Comparison of ENCODE assay signal across 8 cellular contexts in the genomic region with DNA sequence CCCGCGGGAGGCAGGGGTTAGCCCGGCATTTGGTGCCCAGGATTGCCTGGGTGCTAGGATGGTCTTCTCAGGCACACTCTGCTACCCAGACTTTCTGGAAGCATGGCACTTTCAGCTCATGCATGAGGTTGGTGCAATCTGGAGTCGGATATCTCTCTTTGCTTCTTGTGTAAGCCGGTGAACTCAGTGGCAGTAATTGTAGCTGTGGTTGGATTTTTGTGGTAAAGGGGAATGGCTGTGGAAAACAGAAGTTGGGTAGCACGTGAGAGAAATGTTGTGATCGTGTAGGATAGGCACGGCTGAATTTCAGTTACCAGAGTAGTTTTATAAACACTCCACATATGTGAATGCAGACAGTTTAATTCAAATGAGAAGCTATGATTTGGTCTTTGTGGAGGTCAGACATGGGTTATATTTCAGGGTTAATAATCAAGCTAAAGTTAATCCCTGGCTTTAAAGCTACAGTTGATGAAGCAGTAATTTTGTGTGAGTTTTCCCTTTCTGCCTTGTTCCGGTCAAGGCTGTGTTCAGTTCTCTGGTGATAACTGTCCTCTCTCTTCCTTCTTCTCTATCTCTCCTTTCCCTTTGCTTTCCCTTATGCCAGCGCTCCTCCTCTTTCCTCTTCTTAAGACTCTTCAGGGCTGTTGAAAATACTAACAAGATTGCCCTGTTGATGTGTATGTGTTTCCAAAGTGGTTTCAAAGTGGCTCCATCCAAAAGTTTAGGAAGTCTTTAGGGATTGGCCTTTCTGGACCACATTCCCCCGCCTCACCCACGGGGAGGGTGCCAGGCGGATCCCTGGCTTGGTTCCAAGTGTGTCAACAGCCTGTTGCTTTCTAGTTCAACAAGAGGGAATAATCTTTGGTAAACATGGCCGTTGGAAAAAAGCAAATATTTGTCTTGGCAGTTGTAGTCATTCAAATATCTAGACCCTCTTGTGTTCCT.
DNase-seq lines count a peak whose midpoint lies in the region; ATAC-seq and TF ChIP-seq lines count a peak whose summit lies in the region.

No MANE protein-coding gene starts in this region.

- no peaks in the 10 kb centered on the region for H3K27me3 ChIP-seq in neuronal stem cell (ENCODE audit: control insufficient read depth in 3 of 3, insufficient read depth in 3 of 3, low read depth in 1 of 3, low read length in 3 of 3)

- no peak overlapping the region for H2BK120ac ChIP-seq in neuronal stem cell (ENCODE audit: low read depth, low read length)

- H3K23ac ChIP-seq in neuronal stem cell (ENCODE audit: low read depth, low read length, poor library complexity): no peak overlapping the region

- no peak for TF ChIP-seq CTCF in coronary artery (IDR thresholded peaks at IDR 0.05)

- peak; percentile 54 for DNase-seq in ELR (ENCODE audit: low read depth)
- DNase-seq in NCI-H2196 (lab: John Stamatoyannopoulos, UW; ENCODE audit: unreplicated experiment): peak; percentile 78
- DNase-seq in coronary artery (ENCODE audit: low spot score): peak; percentile 84
- DNase-seq in pons (ENCODE audit: low spot score): peak; percentile 6
- DNase-seq in stimulated activated CD4-positive, alpha-beta T cell treated with anti-CD3 and anti-CD28 coated beads, Interleukin-4, amount 100 ng/mL, for 1 hour: no peak
- DNase-seq in neuronal stem cell (ENCODE audit: low spot score): no peak
- no peak for DNase-seq in central memory CD4-positive, alpha-beta T cell

- no peak overlapping the region for H2AK5ac ChIP-seq in neuronal stem cell (ENCODE audit: low read depth, low read length)

- H3K4ac ChIP-seq in neuronal stem cell (ENCODE audit: low read length): no peak overlapping the region

- no peak overlapping the region for H3K9ac ChIP-seq in neuronal stem cell (ENCODE audit: low read depth, low read length, poor library complexity)

- H3K18ac ChIP-seq in neuronal stem cell (ENCODE audit: low read length): no peak overlapping the region

- ATAC-seq in HG03432 (IDR thresholded peaks at IDR 0.05; ENCODE audit: unreplicated experiment): no peak

- no peaks in the 10 kb centered on the region for H3K79me1 ChIP-seq in neuronal stem cell (ENCODE audit: low read depth, low read length)

- no peaks in the 10 kb centered on the region for H3K36me3 ChIP-seq in neuronal stem cell (replicated peaks in 1 of 2; ENCODE audit: control insufficient read depth in 2 of 2, insufficient read depth in 2 of 2, low read length in 2 of 2)

- H3K27ac ChIP-seq in coronary artery: peak overlapping the region; percentile 34 to 58
- no peak overlapping the region for H3K27ac ChIP-seq in neuronal stem cell (replicated peaks; ENCODE audit: low read length)

- no peak overlapping the region for H2BK12ac ChIP-seq in neuronal stem cell (ENCODE audit: low read length)

- H3K14ac ChIP-seq in neuronal stem cell (ENCODE audit: low read length): no peak overlapping the region

- H3K4me1 ChIP-seq in neuronal stem cell (ENCODE audit: control insufficient read depth in 2 of 2, insufficient read depth in 1 of 2, low read depth in 1 of 2, low read length in 2 of 2): peaks cover 0 to 6% of the 10 kb centered on the region in 2 donors

- no peak overlapping the region for H2BK15ac ChIP-seq in neuronal stem cell (ENCODE audit: low read length)

- H2BK5ac ChIP-seq in neuronal stem cell (ENCODE audit: low read length): no peak overlapping the region

- H4K8ac ChIP-seq in neuronal stem cell (ENCODE audit: low read depth, low read length): no peak overlapping the region

- no peak overlapping the region for H2AFZ ChIP-seq in neuronal stem cell (ENCODE audit: low read length)

- H3K4me2 ChIP-seq in neuronal stem cell (ENCODE audit: insufficient read depth, low read length, poor library complexity, severe bottlenecking): no peak overlapping the region

- WGBS in neuronal stem cell (ENCODE audit: extremely low coverage in 2 of 2, insufficient read length in 2 of 2, insufficient replicate concordance in 1 of 2), 2 donors: 100% methylated on average over 2 of the region's 14 CpGs; no CpG with 5 or more reads in 1 of the 2 donors

- H3K4me3 ChIP-seq in coronary artery (peak overlapping the region; percentile 39), neuronal stem cell (ENCODE audit: low read length in 2 of 2) (no peak overlapping the region)

- no peak overlapping the region for H4K91ac ChIP-seq in neuronal stem cell (ENCODE audit: low read depth, low read length, poor library complexity)

- H3K9me3 ChIP-seq in neuronal stem cell (replicated peaks in 1 of 2; ENCODE audit: control insufficient read depth in 2 of 2, insufficient read depth in 1 of 2, low read depth in 1 of 2, low read length in 2 of 2): no peaks in the 10 kb centered on the region

Comparison
In these comparisons a context has a peak if more than half of its experiments do, and no peak if none do; other contexts are left out.
1. DNase-seq: peak in ELR (single experiment), NCI-H2196 (single experiment), coronary artery (single experiment) and pons (single experiment); none in stimulated activated CD4-positive, alpha-beta T cell treated with anti-CD3 and anti-CD28 coated beads, Interleukin-4, amount 100 ng/mL, for 1 hour (single experiment), neuronal stem cell (single experiment) and central memory CD4-positive, alpha-beta T cell (single experiment).